ENCODE assay signal across 8 cellular contexts in genomic region chr17:7281074-7281952, GRCh38. TPM values are rescaled to one million over a fixed set of nuclear protein-coding genes. Genes with fewer than 3 reads are reported as not detected.
DNase-seq lines count a peak whose midpoint lies in the region; ATAC-seq and TF ChIP-seq lines count a peak whose summit lies in the region.

SLC2A4 (plus strand) TSS chr17:7281718; CDS start chr17:7281935, 217 bp downstream.

- peak within 1 kb of the TSS; percentile 90 for H3K4me3 Mint-ChIP-seq in HFFc6

- H3K36me3 ChIP-seq in iPS-18a (ENCODE audit: control insufficient read depth, low read depth, low read length), result peaks cover 3% of the 10 kb centered on the region

- H3K27me3 ChIP-seq in iPS-18a (ENCODE audit: control insufficient read depth, insufficient read depth, low read length), result peaks cover 13% of the 10 kb centered on the region

- peak; percentile 84 for DNase-seq in DMS53 treated with DMSO at 0.1 percent for 48 hours (lab: John Stamatoyannopoulos, UW; ENCODE audit: unreplicated experiment)
- peak; percentile 90 for DNase-seq in HFFc6
- DNase-seq in NCI-H2029 treated with DMSO at 0.1 percent for 48 hours (lab: John Stamatoyannopoulos, UW), result peak; percentile 25
- DNase-seq in T47D (ENCODE audit: low read depth in 1 of 2, low spot score in 1 of 2), result peak; percentile 92 to 96
- peak; percentile 73 for DNase-seq in skeletal muscle cell (ENCODE audit: low read depth)

- no peaks in the 10 kb centered on the region for H3K9me3 Mint-ChIP-seq in HFFc6

- peak within 1 kb of the TSS; percentile 54 for H3K4me3 ChIP-seq in WI38 (ENCODE audit: low read depth, low read length)
- H3K4me3 ChIP-seq in iPS-18a (ENCODE audit: low read length), result peak within 1 kb of the TSS; percentile 61
- peak within 1 kb of the TSS; percentile 49 for H3K4me3 ChIP-seq in skeletal muscle cell (ENCODE audit: low read depth, low read length)

- H3K4me1 Mint-ChIP-seq in HFFc6 (ENCODE audit: low read depth), result no peaks in the 10 kb centered on the region; the same call in 1 of the 2 replicates

- no peaks in the 10 kb centered on the region for H3K36me3 Mint-ChIP-seq in HFFc6 (ENCODE audit: low read depth)

- no peaks in the 10 kb centered on the region for H3K9me3 ChIP-seq in iPS-18a (ENCODE audit: control insufficient read depth, low read depth, low read length)

- in situ Hi-C loops in T47D (cut with HindIII; ENCODE audit: low pct_unique_long_range_greater_than_20kb, low sequenced_read_pairs), result no loop called here

- peak within 1 kb of the TSS; percentile 64 for H3K9ac ChIP-seq in iPS-18a (ENCODE audit: low read length)

- TF ChIP-seq CTCF in HFFc6 (IDR thresholded peaks at IDR 0.05) (no peak), WI38 (IDR thresholded peaks at IDR 0.05; ENCODE audit: low read depth, low read length) (no peak)

- H3K27ac Mint-ChIP-seq in HFFc6, result peak within 1 kb of the TSS; percentile 86

- H3K27me3 Mint-ChIP-seq in HFFc6 (ENCODE audit: insufficient read depth), result peaks cover 25% of the 10 kb centered on the region

- ATAC-seq in GM21528 (IDR thresholded peaks at IDR 0.05; ENCODE audit: low FRiP score, unreplicated experiment), result no peak

- peaks cover 10% of the 10 kb centered on the region for H3K4me1 ChIP-seq in iPS-18a (ENCODE audit: control insufficient read depth, low read depth, low read length)

- H3K27ac ChIP-seq in iPS-18a (ENCODE audit: low read length), result no peak within 1 kb of the TSS

RNA-seq across cellular contexts. Expression of gene SLC2A4, which starts in this region (rescaled TPM):
- total RNA-seq in HFFc6 (2021; fragmentation: NEBNext Ultra II Directional; extraction: Animal tissue kit (Norgen Biotek cat#: 25700)), result under 1 TPM in 5 of 6 experiments, not detected in 1; 0.07 to 0.09 (median 0.09) TPM

Comparison
In these comparisons a context has a peak if more than half of its experiments do, and no peak if none do; other contexts are left out.
1. Peak in DNase-seq in HFFc6; RNA of the gene not detected or under 1 TPM.
2. DNase-seq: peak in every context shown above with its lines; median percentile 94 in T47D; 90 in HFFc6; 84 in DMS53 treated with DMSO at 0.1 percent for 48 hours; 73 in skeletal muscle cell; 25 in NCI-H2029 treated with DMSO at 0.1 percent for 48 hours.